In genomic region chr2:191691898-191692297, GRCh38 we compare ENCODE assay signal across 16 cellular contexts.
"Had no signal": no experiment of that assay in that cellular context is flagged by ENCODE, and none has a peak within 500 bp of the region (broad histone marks: within the 10 kb centered on the region; RNA-seq: fewer than 3 reads in every experiment).

No MANE protein-coding gene starts in this region.

- DNase-seq: activated CD4-positive, alpha-beta memory T cell treated with anti-CD3 and anti-CD28 coated beads for 36 hours; activated T-cell treated with anti-CD3 and anti-CD28 coated beads, Interleukin-2, amount 50 U/mL, for 24 hours; amygdala; brain microvascular endothelial cell; effector memory CD4-positive, alpha-beta T cell; islet precursor cell; left lung; nucleus accumbens; posterior cingulate gyrus; retina; SW 1271; thyroid gland had no signal

- ATAC-seq: left lung; natural killer cell treated with Interleukin-12 subunit alpha and Interleukin-12 subunit beta and Interleukin-15 and Interleukin-18, amount 100 ng/mL, for 72 hours; stimulated activated memory B cell treated with anti-CD40 and anti-IgM and Interleukin-4, amounts not matched to agents 10 μg/mL and 1 μg/mL and 100 μg/mL, for 72 hours had no signal

- H3K4me3 ChIP-seq: left lung, thyroid gland had no signal

- H3K27me3 Mint-ChIP-seq: activated CD4-positive, alpha-beta memory T cell treated with anti-CD3 and anti-CD28 coated beads for 36 hours; activated naive CD4-positive, alpha-beta T cell treated with anti-CD3 and anti-CD28 coated beads, Interleukin-2, amount 50 U/mL, for 24 hours; activated T-cell treated with anti-CD3 and anti-CD28 coated beads, Interleukin-2, amount 50 U/mL, for 24 hours; dendritic cell treated with granulocyte-macrophage colony-stimulating factor and Interleukin-4, amounts not matched to agents 40 ng/mL and 50 ng/mL, for 4 days; natural killer cell treated with Interleukin-12 subunit alpha and Interleukin-12 subunit beta and Interleukin-15 and Interleukin-18, amount 100 ng/mL, for 72 hours; stimulated activated memory B cell treated with anti-CD40 and anti-IgM and Interleukin-4, amounts not matched to agents 10 μg/mL and 1 μg/mL and 100 μg/mL, for 72 hours had no signal

- H3K4me3 Mint-ChIP-seq: activated CD4-positive, alpha-beta memory T cell treated with anti-CD3 and anti-CD28 coated beads for 36 hours; activated naive CD4-positive, alpha-beta T cell treated with anti-CD3 and anti-CD28 coated beads, Interleukin-2, amount 50 U/mL, for 24 hours; activated T-cell treated with anti-CD3 and anti-CD28 coated beads, Interleukin-2, amount 50 U/mL, for 24 hours; dendritic cell treated with granulocyte-macrophage colony-stimulating factor and Interleukin-4, amounts not matched to agents 40 ng/mL and 50 ng/mL, for 4 days; natural killer cell treated with Interleukin-12 subunit alpha and Interleukin-12 subunit beta and Interleukin-15 and Interleukin-18, amount 100 ng/mL, for 72 hours; stimulated activated memory B cell treated with anti-CD40 and anti-IgM and Interleukin-4, amounts not matched to agents 10 μg/mL and 1 μg/mL and 100 μg/mL, for 72 hours had no signal

- H3K9me3 Mint-ChIP-seq: activated CD4-positive, alpha-beta memory T cell treated with anti-CD3 and anti-CD28 coated beads for 36 hours; activated naive CD4-positive, alpha-beta T cell treated with anti-CD3 and anti-CD28 coated beads, Interleukin-2, amount 50 U/mL, for 24 hours; activated T-cell treated with anti-CD3 and anti-CD28 coated beads, Interleukin-2, amount 50 U/mL, for 24 hours; dendritic cell treated with granulocyte-macrophage colony-stimulating factor and Interleukin-4, amounts not matched to agents 40 ng/mL and 50 ng/mL, for 4 days; natural killer cell treated with Interleukin-12 subunit alpha and Interleukin-12 subunit beta and Interleukin-15 and Interleukin-18, amount 100 ng/mL, for 72 hours; stimulated activated memory B cell treated with anti-CD40 and anti-IgM and Interleukin-4, amounts not matched to agents 10 μg/mL and 1 μg/mL and 100 μg/mL, for 72 hours had no signal

- H3K27ac Mint-ChIP-seq: activated CD4-positive, alpha-beta memory T cell treated with anti-CD3 and anti-CD28 coated beads for 36 hours; activated naive CD4-positive, alpha-beta T cell treated with anti-CD3 and anti-CD28 coated beads, Interleukin-2, amount 50 U/mL, for 24 hours; activated T-cell treated with anti-CD3 and anti-CD28 coated beads, Interleukin-2, amount 50 U/mL, for 24 hours; dendritic cell treated with granulocyte-macrophage colony-stimulating factor and Interleukin-4, amounts not matched to agents 40 ng/mL and 50 ng/mL, for 4 days; natural killer cell treated with Interleukin-12 subunit alpha and Interleukin-12 subunit beta and Interleukin-15 and Interleukin-18, amount 100 ng/mL, for 72 hours; stimulated activated memory B cell treated with anti-CD40 and anti-IgM and Interleukin-4, amounts not matched to agents 10 μg/mL and 1 μg/mL and 100 μg/mL, for 72 hours had no signal
